ENCODE assay signal across 2 cellular contexts in the genomic region with DNA sequence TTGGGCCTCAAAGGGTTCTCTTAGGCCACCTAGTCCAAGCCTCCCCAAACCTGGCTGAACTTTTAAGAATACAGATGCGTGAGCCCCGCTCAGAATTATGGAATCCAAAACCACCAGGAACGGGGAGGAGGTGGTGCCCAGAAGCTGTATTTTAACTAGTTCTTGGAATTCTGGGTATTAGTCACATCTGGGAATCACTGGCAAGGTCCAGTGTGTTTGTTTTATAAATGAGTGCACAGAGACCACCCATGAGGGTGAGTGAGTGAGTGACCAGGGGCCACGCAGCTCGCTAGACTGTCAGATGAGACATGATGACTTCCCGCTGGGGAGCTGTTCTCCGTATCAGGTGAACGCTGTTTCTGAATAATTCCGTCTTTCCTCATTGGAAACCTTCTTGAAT.
TF ChIP-seq lines count a peak whose summit lies in the region.

No MANE protein-coding gene starts in this region.

TF ChIP-seq in IMR-90, 13 proteins besides CTCF, POLR2A, EP300 and RAD21:
- TF ChIP-seq MXI1 (IDR thresholded peaks at IDR 0.05; ENCODE audit: borderline replicate concordance, low read depth, low read length) (no peak), FOS (IDR thresholded peaks at IDR 0.05; ENCODE audit: low read depth, low read length) (peak; percentile 35; the same call in 1 of the 2 replicates)

TF ChIP-seq in GM12878, 131 proteins besides CTCF, POLR2A, EP300 and RAD21:
- TF ChIP-seq PML (IDR thresholded peaks at IDR 0.05; ENCODE audit: low read length), result no peak
- no peak for TF ChIP-seq BHLHE40 (IDR thresholded peaks at IDR 0.05; ENCODE audit: borderline replicate concordance in 1 of 2, low read depth in 2 of 2, low read length in 1 of 2)
TF ChIP-seq in GM12878: peak in this region for 0.
